In genomic region chr1:44268054-44268453, GRCh38 we compare ENCODE assay signal across 19 cellular contexts. TPM values are rescaled to one million over a fixed set of nuclear protein-coding genes. Genes with fewer than 3 reads are reported as not detected.
DNase-seq lines count a peak whose midpoint lies in the region; ATAC-seq, FAIRE-seq and TF ChIP-seq lines count a peak whose summit lies in the region.
"Had no signal": no experiment of that assay in that cellular context is flagged by ENCODE, and none has a peak within 500 bp of the region (broad histone marks: within the 10 kb centered on the region; RNA-seq: fewer than 3 reads in every experiment).

No MANE protein-coding gene starts in this region.

- WGBS in small intestine, 3 donors, result 80 to 85% (median 84%) methylated on average over 1 of the region's 1 CpG

- H3K4me3 ChIP-seq in small intestine (ENCODE audit: low read depth in 1 of 2, low read length in 2 of 2) (no peak overlapping the region), kidney (ENCODE audit: low read length in 2 of 2) (no peak overlapping the region)
- H3K4me3 ChIP-seq: A549 had no signal

- H3K36me3 ChIP-seq in small intestine (ENCODE audit: control insufficient read depth in 2 of 2, insufficient read depth in 2 of 2, low read length in 2 of 2) (no peaks in the 10 kb centered on the region), kidney (ENCODE audit: control insufficient read depth in 1 of 2, insufficient read depth in 2 of 2, low read length in 2 of 2) (peaks cover 0 to 4% of the 10 kb centered on the region in 2 donors)

- H3K27me3 ChIP-seq in small intestine (ENCODE audit: control insufficient read depth in 2 of 2, insufficient read depth in 2 of 2, low read length in 2 of 2), result no peaks in the 10 kb centered on the region

- H3K9me3 ChIP-seq in small intestine (ENCODE audit: control insufficient read depth, low read depth) (no peaks in the 10 kb centered on the region), kidney (ENCODE audit: control insufficient read depth in 1 of 2, low read length in 2 of 2) (no peaks in the 10 kb centered on the region)
- H3K9me3 ChIP-seq: A549 had no signal

- peaks cover 3 to 17% of the 10 kb centered on the region in 2 donors for H3K4me1 ChIP-seq in small intestine (ENCODE audit: control insufficient read depth in 2 of 2, insufficient read depth in 1 of 2, low read depth in 1 of 2, low read length in 1 of 2)
- no peaks in the 10 kb centered on the region for H3K4me1 ChIP-seq in kidney (ENCODE audit: control insufficient read depth in 1 of 2, insufficient read depth in 1 of 2, low read depth in 1 of 2, low read length in 2 of 2)
- H3K4me1 ChIP-seq: A549 had no signal

- intact Hi-C loops in left colon (cut with DNase I, micrococcal nuclease), result no loop called here
- intact Hi-C loops in kidney (cut with DNase I), result no loop called here

- no peak overlapping the region for H3K9ac ChIP-seq in kidney (ENCODE audit: low read length in 2 of 2)

- DNase-seq in DMS53 (lab: John Stamatoyannopoulos, UW), result peak; percentile 37
- no peak for DNase-seq in DMS53 treated with DMSO at 0.1 percent for 48 hours (lab: John Stamatoyannopoulos, UW; ENCODE audit: unreplicated experiment)
- DNase-seq in left colon, result peak in 1 of 2 donors; percentile 51
- DNase-seq in small intestine, result peak; percentile 78
- no peak for DNase-seq in kidney
- DNase-seq: AML-193; CD4-positive, alpha-beta T cell; DMS 273 treated with DMSO at 0.1 percent for 48 hours; DMS79 treated with DMSO at 0.1 percent for 48 hours; GF-D8; H9; KBM-7 had no signal

- ATAC-seq in left colon (peak; percentile 20), HG03520 (IDR thresholded peaks at IDR 0.05; ENCODE audit: unreplicated experiment) (no peak), GM21526 (IDR thresholded peaks at IDR 0.05; ENCODE audit: low FRiP score, unreplicated experiment) (no peak)
- ATAC-seq: A549, HepG2 had no signal

- TF ChIP-seq CTCF in kidney (IDR thresholded peaks at IDR 0.05; ENCODE audit: borderline replicate concordance, extremely low read depth, insufficient read depth), result no peak

- peak overlapping the region; percentile 61 to 75 for H3K27ac ChIP-seq in small intestine (ENCODE audit: low read depth in 1 of 2, low read length in 1 of 2)
- no peak overlapping the region for H3K27ac ChIP-seq in kidney (ENCODE audit: low read depth in 2 of 2, low read length in 2 of 2)
- H3K27ac ChIP-seq: 22Rv1, A549, C4-2B had no signal

- no peak for FAIRE-seq in small intestine (lab: Jason Lieb, UNC)
- FAIRE-seq in kidney (lab: Jason Lieb, UNC), result no peak
- FAIRE-seq: A549, H1, HepG2 had no signal

RNA-seq across cellular contexts. Expression of gene DMAP1, which starts 54.8 kb away (rescaled TPM):
- total RNA-seq in left colon, result 10 to 100 TPM; 39.0 to 44.4 TPM
- polyA plus RNA-seq in small intestine, result 10 to 100 TPM; 34.7 to 80.8 (median 61.1) TPM
- total RNA-seq in kidney, result 43.0 TPM
- polyA plus RNA-seq in kidney (ENCODE audit: insufficient read depth, low read depth, low replicate concordance), result 62.0 TPM

Comparison
In these comparisons a context has a peak if more than half of its experiments do, and no peak if none do; other contexts are left out.
1. DNase-seq: peak in DMS53 (single experiment) and small intestine (single experiment); none in DMS53 treated with DMSO at 0.1 percent for 48 hours (single experiment) and kidney (single experiment).
2. H3K27ac ChIP-seq: peak in small intestine (2 of 2); none in kidney (0 of 2).